Comparison of ENCODE assay signal across 3 cellular contexts in the genomic region with DNA sequence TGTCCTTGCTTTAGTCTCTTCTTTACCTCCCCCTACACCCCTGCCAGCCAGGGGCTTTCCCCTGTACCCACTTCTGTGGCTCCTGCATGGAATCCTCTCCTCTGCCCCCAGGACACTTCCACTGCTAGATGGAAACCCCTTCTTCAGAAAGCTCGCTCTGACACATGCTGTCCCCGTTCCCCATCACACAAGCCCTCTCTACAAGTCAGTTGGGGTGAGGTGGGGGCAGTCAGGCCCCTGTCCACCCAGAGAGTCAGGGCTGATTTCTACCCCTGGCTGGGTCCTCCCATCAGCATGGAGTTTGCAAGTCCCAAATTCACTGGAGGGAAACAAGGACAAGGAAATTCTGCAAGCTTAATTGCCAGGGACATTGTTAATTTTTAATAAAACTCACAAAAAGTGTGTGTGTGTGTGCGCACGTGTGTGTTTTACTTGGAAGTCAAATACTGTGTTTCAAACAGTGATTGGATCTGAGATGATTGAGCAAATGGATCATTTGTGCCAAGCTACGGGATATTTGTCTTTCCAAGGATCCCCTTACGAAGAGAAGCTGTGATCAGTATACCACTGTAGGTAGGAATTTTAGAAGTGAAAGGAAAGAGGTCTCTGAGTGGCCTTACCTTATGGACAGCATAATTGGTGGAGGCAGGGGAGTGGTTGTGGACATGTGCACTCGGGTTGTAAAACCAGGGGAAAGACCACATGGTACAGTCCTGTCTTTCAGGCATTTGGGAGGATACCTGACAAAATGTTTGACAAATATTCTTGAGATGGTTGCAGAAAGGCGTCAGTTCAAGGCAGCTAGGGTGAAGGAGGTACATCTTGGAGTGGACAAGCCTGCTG.
TF ChIP-seq lines count a peak whose summit lies in the region.

No MANE protein-coding gene starts in this region.

TF ChIP-seq in SK-N-SH, 30 proteins besides CTCF, POLR2A, EP300 and RAD21 (continued from another document):
- TF ChIP-seq MXI1 (IDR thresholded peaks at IDR 0.05; ENCODE audit: low read depth, low read length) (no peak), FOSL2 (IDR thresholded peaks at IDR 0.05; ENCODE audit: borderline replicate concordance, low read depth) (no peak), PBX3 (IDR thresholded peaks at IDR 0.05) (no peak), CHD2 (IDR thresholded peaks at IDR 0.05; ENCODE audit: low read length, partially characterized antibody) (no peak), RXRA (IDR thresholded peaks at IDR 0.05; ENCODE audit: borderline replicate concordance, low read depth) (no peak)

TF ChIP-seq in SK-N-SH treated with all-trans-retinoic acid at 6 μM for 48 hours, 23 proteins besides CTCF, POLR2A, EP300 and RAD21 (continued from another document):
- TF ChIP-seq, protein P1, sequence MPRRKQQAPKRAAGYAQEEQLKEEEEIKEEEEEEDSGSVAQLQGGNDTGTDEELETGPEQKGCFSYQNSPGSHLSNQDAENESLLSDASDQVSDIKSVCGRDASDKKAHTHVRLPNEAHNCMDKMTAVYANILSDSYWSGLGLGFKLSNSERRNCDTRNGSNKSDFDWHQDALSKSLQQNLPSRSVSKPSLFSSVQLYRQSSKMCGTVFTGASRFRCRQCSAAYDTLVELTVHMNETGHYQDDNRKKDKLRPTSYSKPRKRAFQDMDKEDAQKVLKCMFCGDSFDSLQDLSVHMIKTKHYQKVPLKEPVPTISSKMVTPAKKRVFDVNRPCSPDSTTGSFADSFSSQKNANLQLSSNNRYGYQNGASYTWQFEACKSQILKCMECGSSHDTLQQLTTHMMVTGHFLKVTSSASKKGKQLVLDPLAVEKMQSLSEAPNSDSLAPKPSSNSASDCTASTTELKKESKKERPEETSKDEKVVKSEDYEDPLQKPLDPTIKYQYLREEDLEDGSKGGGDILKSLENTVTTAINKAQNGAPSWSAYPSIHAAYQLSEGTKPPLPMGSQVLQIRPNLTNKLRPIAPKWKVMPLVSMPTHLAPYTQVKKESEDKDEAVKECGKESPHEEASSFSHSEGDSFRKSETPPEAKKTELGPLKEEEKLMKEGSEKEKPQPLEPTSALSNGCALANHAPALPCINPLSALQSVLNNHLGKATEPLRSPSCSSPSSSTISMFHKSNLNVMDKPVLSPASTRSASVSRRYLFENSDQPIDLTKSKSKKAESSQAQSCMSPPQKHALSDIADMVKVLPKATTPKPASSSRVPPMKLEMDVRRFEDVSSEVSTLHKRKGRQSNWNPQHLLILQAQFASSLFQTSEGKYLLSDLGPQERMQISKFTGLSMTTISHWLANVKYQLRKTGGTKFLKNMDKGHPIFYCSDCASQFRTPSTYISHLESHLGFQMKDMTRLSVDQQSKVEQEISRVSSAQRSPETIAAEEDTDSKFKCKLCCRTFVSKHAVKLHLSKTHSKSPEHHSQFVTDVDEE (CRISPR knock-in tag; IDR thresholded peaks at IDR 0.05): no peak
- TF ChIP-seq ZNF8 (CRISPR knock-in tag; IDR thresholded peaks at IDR 0.05): no peak
- no peak for TF ChIP-seq ESRRG (CRISPR knock-in tag; IDR thresholded peaks at IDR 0.05)
- no peak for TF ChIP-seq TOX (CRISPR knock-in tag; IDR thresholded peaks at IDR 0.05; ENCODE audit: borderline replicate concordance)
- TF ChIP-seq RARB (CRISPR knock-in tag; IDR thresholded peaks at IDR 0.05): no peak
- TF ChIP-seq OSR1 (CRISPR knock-in tag; IDR thresholded peaks at IDR 0.05): no peak
- no peak for TF ChIP-seq SNAI2 (CRISPR knock-in tag; IDR thresholded peaks at IDR 0.05)
- no peak for TF ChIP-seq PPARA (CRISPR knock-in tag; IDR thresholded peaks at IDR 0.05; ENCODE audit: borderline replicate concordance)
- no peak for TF ChIP-seq GLIS3 (CRISPR knock-in tag; IDR thresholded peaks at IDR 0.05)
- no peak for TF ChIP-seq ZFP3 (CRISPR knock-in tag; IDR thresholded peaks at IDR 0.05)
TF ChIP-seq in SK-N-SH treated with all-trans-retinoic acid at 6 μM for 48 hours: peak in this region for 0.

TF ChIP-seq in liver, 16 proteins besides CTCF, POLR2A, EP300 and RAD21 (continued from another document):
- TF ChIP-seq EGR1 (IDR thresholded peaks at IDR 0.05; ENCODE audit: low read depth in 2 of 2) (no peak), HNF4A (conservative IDR thresholded peaks at IDR 0.05) (peak; percentile 59 to 63), FOXA1 (IDR thresholded peaks at IDR 0.05) (no peak), HNF4G (IDR thresholded peaks at IDR 0.05) (no peak), MAX (IDR thresholded peaks at IDR 0.05) (peak; percentile 36), YY1 (IDR thresholded peaks at IDR 0.05) (no peak), JUND (IDR thresholded peaks at IDR 0.05) (no peak)
- TF ChIP-seq, protein P2, sequence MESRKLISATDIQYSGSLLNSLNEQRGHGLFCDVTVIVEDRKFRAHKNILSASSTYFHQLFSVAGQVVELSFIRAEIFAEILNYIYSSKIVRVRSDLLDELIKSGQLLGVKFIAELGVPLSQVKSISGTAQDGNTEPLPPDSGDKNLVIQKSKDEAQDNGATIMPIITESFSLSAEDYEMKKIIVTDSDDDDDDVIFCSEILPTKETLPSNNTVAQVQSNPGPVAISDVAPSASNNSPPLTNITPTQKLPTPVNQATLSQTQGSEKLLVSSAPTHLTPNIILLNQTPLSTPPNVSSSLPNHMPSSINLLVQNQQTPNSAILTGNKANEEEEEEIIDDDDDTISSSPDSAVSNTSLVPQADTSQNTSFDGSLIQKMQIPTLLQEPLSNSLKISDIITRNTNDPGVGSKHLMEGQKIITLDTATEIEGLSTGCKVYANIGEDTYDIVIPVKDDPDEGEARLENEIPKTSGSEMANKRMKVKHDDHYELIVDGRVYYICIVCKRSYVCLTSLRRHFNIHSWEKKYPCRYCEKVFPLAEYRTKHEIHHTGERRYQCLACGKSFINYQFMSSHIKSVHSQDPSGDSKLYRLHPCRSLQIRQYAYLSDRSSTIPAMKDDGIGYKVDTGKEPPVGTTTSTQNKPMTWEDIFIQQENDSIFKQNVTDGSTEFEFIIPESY (IDR thresholded peaks at IDR 0.05): no peak
